Comparison of ENCODE assay signal across 37 cellular contexts in genomic region chr18:36364911-36365624, GRCh38.
"Had no signal": no experiment of that assay in that cellular context is flagged by ENCODE, and none has a peak within 500 bp of the region (broad histone marks: within the 10 kb centered on the region; RNA-seq: fewer than 3 reads in every experiment).

No MANE protein-coding gene starts in this region.

- H3K4me1 Mint-ChIP-seq: activated B cell treated with CpG ODN at 0.5 μM for 24 hours; activated CD4-positive, alpha-beta T cell treated with anti-CD3 and anti-CD28 coated beads, Interleukin-2, amount 10 ng/mL, durations not matched to agents 24 days and 14 days; activated naive CD8-positive, alpha-beta T cell treated with anti-CD3 and anti-CD28 coated beads for 36 hours; activated T-helper 17 cell treated with anti-CD3 and anti-CD28 coated beads, Interleukin-2, amount 50 U/mL, for 72 hours; central memory CD8-positive, alpha-beta T cell had no signal

- DNase-seq: activated B cell treated with CpG ODN at 0.5 μM for 24 hours; activated CD4-positive, alpha-beta memory T cell treated with anti-CD3 and anti-CD28 coated beads for 36 hours; activated CD4-positive, alpha-beta T cell treated with anti-CD3 and anti-CD28 coated beads for 4 hours; activated CD4-positive, alpha-beta T cell treated with anti-CD3 and anti-CD28 coated beads, Interleukin-2, amount 10 ng/mL, durations not matched to agents 24 days and 14 days; activated CD4-positive, alpha-beta T cell treated with anti-CD3 and anti-CD28 coated beads, Interleukin-2, amount 50 U/mL, for 1 hour; activated CD4-positive, alpha-beta T cell treated with anti-CD3 and anti-CD28 coated beads, Interleukin-2, amount 50 U/mL, for 4 hours; activated CD4-positive, CD25-positive, alpha-beta regulatory T cell treated with anti-CD3 and anti-CD28 coated beads, Interleukin-2, amount 50 U/mL, for 72 hours; activated CD8-positive, alpha-beta memory T cell treated with anti-CD3 and anti-CD28 coated beads, Interleukin-2, amount 50 U/mL, for 4 hours; activated CD8-positive, alpha-beta T cell treated with anti-CD3 and anti-CD28 coated beads for 36 hours; activated effector memory CD4-positive, alpha-beta T cell treated with anti-CD3 and anti-CD28 coated beads, Interleukin-2, amount 50 U/mL, for 16 hours; activated gamma-delta T cell treated with Interleukin-2 at 50 U/mL for 16 hours; activated naive CD4-positive, alpha-beta T cell; activated naive CD4-positive, alpha-beta T cell treated with anti-CD3 and anti-CD28 coated beads for 36 hours; activated naive CD4-positive, alpha-beta T cell treated with anti-CD3 and anti-CD28 coated beads, Interleukin-2, amount 50 U/mL, for 16 hours; activated naive CD8-positive, alpha-beta T cell treated with anti-CD3 and anti-CD28 coated beads for 36 hours; activated T-cell treated with anti-CD3 and anti-CD28 coated beads for 4 hours; activated T-cell treated with anti-CD3 and anti-CD28 coated beads, Interleukin-2, amount 50 U/mL, for 1 hour; activated T-cell treated with anti-CD3 and anti-CD28 coated beads, Interleukin-2, amount 50 U/mL, for 4 hours; activated T-cell treated with anti-CD3 and anti-CD28 coated beads, Interleukin-2, amount 50 U/mL, for 72 hours; amniotic stem cell; aorta; body of pancreas; brain microvascular endothelial cell; caudate nucleus; cerebellar nuclear complex; T-helper 2 cell; T-helper 9 cell had no signal

- H3K9me3 ChIP-seq: adrenal gland, body of pancreas, breast epithelium had no signal

- H3K36me3 Mint-ChIP-seq: activated CD4-positive, alpha-beta memory T cell treated with anti-CD3 and anti-CD28 coated beads for 36 hours; activated naive CD4-positive, alpha-beta T cell treated with anti-CD3 and anti-CD28 coated beads, Interleukin-2, amount 50 U/mL, for 72 hours; activated naive CD8-positive, alpha-beta T cell treated with anti-CD3 and anti-CD28 coated beads for 36 hours had no signal

- H3K36me3 ChIP-seq: adrenal gland, brain microvascular endothelial cell, breast epithelium had no signal

- H3K27ac ChIP-seq: body of pancreas, brain microvascular endothelial cell, breast epithelium, VCaP had no signal

- H3K9me3 Mint-ChIP-seq: activated B cell treated with CpG ODN at 0.5 μM for 24 hours; activated CD4-positive, alpha-beta memory T cell treated with anti-CD3 and anti-CD28 coated beads for 36 hours; activated CD4-positive, alpha-beta T cell treated with anti-CD3 and anti-CD28 coated beads, Interleukin-2, amount 10 ng/mL, durations not matched to agents 24 days and 14 days; activated CD8-positive, alpha-beta T cell treated with anti-CD3 and anti-CD28 coated beads for 36 hours; activated naive CD4-positive, alpha-beta T cell treated with anti-CD3 and anti-CD28 coated beads for 36 hours; activated naive CD8-positive, alpha-beta T cell treated with anti-CD3 and anti-CD28 coated beads for 36 hours; activated T-cell treated with anti-CD3 and anti-CD28 coated beads, Interleukin-2, amount 50 U/mL, for 4 hours; activated T-cell treated with anti-CD3 and anti-CD28 coated beads, Interleukin-2, amount 50 U/mL, for 72 hours; activated T-helper 1 cell treated with anti-CD3 and anti-CD28 coated beads, Interleukin-12 subunit alpha, Interleukin-12 subunit beta, Interleukin-2, Interleukin-4 antibody, amounts not matched to agents 30 ng/mL and 10 ng/mL and 1 ng/mL, durations not matched to agents 14 hours and 24 hours and 36 hours; activated T-helper 17 cell treated with anti-CD3 and anti-CD28 coated beads, Interleukin-2, amount 50 U/mL, for 72 hours; central memory CD8-positive, alpha-beta T cell; T-helper 2 cell treated with Interferon-gamma antibody and Interleukin-4, amounts not matched to agents 5 μg/mL and 100 μg/mL, for 36 hours had no signal

- H3K27me3 Mint-ChIP-seq: activated CD4-positive, alpha-beta T cell treated with anti-CD3 and anti-CD28 coated beads, Interleukin-2, amount 10 ng/mL, durations not matched to agents 24 days and 14 days had no signal

- FAIRE-seq: astrocyte, TTC549 had no signal

- H3K27ac Mint-ChIP-seq: activated B cell treated with CpG ODN at 0.5 μM for 24 hours; activated CD4-positive, alpha-beta memory T cell treated with anti-CD3 and anti-CD28 coated beads for 36 hours; activated CD4-positive, alpha-beta T cell treated with anti-CD3 and anti-CD28 coated beads, Interleukin-2, amount 10 ng/mL, durations not matched to agents 24 days and 14 days; activated CD8-positive, alpha-beta T cell treated with anti-CD3 and anti-CD28 coated beads for 36 hours; activated naive CD4-positive, alpha-beta T cell treated with anti-CD3 and anti-CD28 coated beads for 36 hours; activated naive CD4-positive, alpha-beta T cell treated with anti-CD3 and anti-CD28 coated beads, Interleukin-2, amount 50 U/mL, for 72 hours; activated naive CD8-positive, alpha-beta T cell treated with anti-CD3 and anti-CD28 coated beads for 36 hours; activated T-cell treated with anti-CD3 and anti-CD28 coated beads, Interleukin-2, amount 50 U/mL, for 72 hours; activated T-helper 1 cell treated with anti-CD3 and anti-CD28 coated beads, Interleukin-12 subunit alpha, Interleukin-12 subunit beta, Interleukin-2, Interleukin-4 antibody, amounts not matched to agents 30 ng/mL and 10 ng/mL and 1 ng/mL, durations not matched to agents 14 hours and 24 hours and 36 hours; activated T-helper 17 cell treated with anti-CD3 and anti-CD28 coated beads, Interleukin-2, amount 50 U/mL, for 72 hours; T-helper 2 cell treated with Interferon-gamma antibody and Interleukin-4, amounts not matched to agents 5 μg/mL and 100 μg/mL, for 36 hours had no signal

- H3K4me1 ChIP-seq: breast epithelium had no signal

- H3K4me3 Mint-ChIP-seq: activated B cell treated with CpG ODN at 0.5 μM for 24 hours; activated CD4-positive, alpha-beta memory T cell treated with anti-CD3 and anti-CD28 coated beads for 36 hours; activated CD4-positive, alpha-beta T cell treated with anti-CD3 and anti-CD28 coated beads, Interleukin-2, amount 10 ng/mL, durations not matched to agents 24 days and 14 days; activated CD8-positive, alpha-beta T cell treated with anti-CD3 and anti-CD28 coated beads for 36 hours; activated naive CD4-positive, alpha-beta T cell treated with anti-CD3 and anti-CD28 coated beads for 36 hours; activated naive CD8-positive, alpha-beta T cell treated with anti-CD3 and anti-CD28 coated beads for 36 hours; activated T-cell treated with anti-CD3 and anti-CD28 coated beads, Interleukin-2, amount 50 U/mL, for 4 hours; activated T-cell treated with anti-CD3 and anti-CD28 coated beads, Interleukin-2, amount 50 U/mL, for 72 hours; activated T-helper 1 cell treated with anti-CD3 and anti-CD28 coated beads, Interleukin-12 subunit alpha, Interleukin-12 subunit beta, Interleukin-2, Interleukin-4 antibody, amounts not matched to agents 30 ng/mL and 10 ng/mL and 1 ng/mL, durations not matched to agents 14 hours and 24 hours and 36 hours; activated T-helper 17 cell treated with anti-CD3 and anti-CD28 coated beads, Interleukin-2, amount 50 U/mL, for 72 hours; central memory CD8-positive, alpha-beta T cell; T-helper 2 cell treated with Interferon-gamma antibody and Interleukin-4, amounts not matched to agents 5 μg/mL and 100 μg/mL, for 36 hours had no signal

- H3K4me3 ChIP-seq: adrenal gland, body of pancreas, breast epithelium had no signal

- ATAC-seq: activated CD8-positive, alpha-beta T cell treated with anti-CD3 and anti-CD28 coated beads for 36 hours; activated naive CD4-positive, alpha-beta T cell treated with anti-CD3 and anti-CD28 coated beads, Interleukin-2, amount 50 U/mL, for 72 hours; activated T-cell treated with anti-CD3 and anti-CD28 coated beads, Interleukin-2, amount 50 U/mL, for 4 hours; activated T-cell treated with anti-CD3 and anti-CD28 coated beads, Interleukin-2, amount 50 U/mL, for 72 hours; activated T-helper 17 cell treated with anti-CD3 and anti-CD28 coated beads, Interleukin-2, amount 50 U/mL, for 72 hours; body of pancreas had no signal

- H3K27me3 ChIP-seq: adrenal gland, body of pancreas, brain microvascular endothelial cell, breast epithelium had no signal
